In genomic region chr1:154463512-154463990, GRCh38 we compare ENCODE assay signal across 1 cellular context.
TF ChIP-seq lines count a peak whose summit lies in the region.

No MANE protein-coding gene starts in this region.

TF ChIP-seq in HCT116, 20 proteins besides CTCF, POLR2A, EP300 and RAD21 (continued from another document):
- no peak for TF ChIP-seq REST (IDR thresholded peaks at IDR 0.05; ENCODE audit: low read depth)
- no peak for TF ChIP-seq SIN3A (IDR thresholded peaks at IDR 0.05; ENCODE audit: low read depth)
- TF ChIP-seq FOSL1 (IDR thresholded peaks at IDR 0.05; ENCODE audit: low read depth), result no peak
- TF ChIP-seq POLR2AphosphoS5 (IDR thresholded peaks at IDR 0.05; ENCODE audit: low read depth, low read length), result no peak
- no peak for TF ChIP-seq SRF (IDR thresholded peaks at IDR 0.05; ENCODE audit: low read depth)
- TF ChIP-seq EGR1 (IDR thresholded peaks at IDR 0.05; ENCODE audit: low read depth), result no peak
- TF ChIP-seq ELF1 (IDR thresholded peaks at IDR 0.05; ENCODE audit: borderline replicate concordance, low read depth), result no peak
- no peak for TF ChIP-seq SP1 (IDR thresholded peaks at IDR 0.05; ENCODE audit: low read depth)
